ENCODE assay signal across 13 cellular contexts in genomic region chr2:45275235-45275805, GRCh38.
DNase-seq lines count a peak whose midpoint lies in the region; ATAC-seq, FAIRE-seq and TF ChIP-seq lines count a peak whose summit lies in the region.
"Had no signal": no experiment of that assay in that cellular context is flagged by ENCODE, and none has a peak within 500 bp of the region (broad histone marks: within the 10 kb centered on the region; RNA-seq: fewer than 3 reads in every experiment).

No MANE protein-coding gene starts in this region.

- peaks cover 85% of the 10 kb centered on the region for H3K4me1 ChIP-seq in HepG2 (ENCODE audit: insufficient read depth, low read length)

- CTCF ChIA-PET in HepG2 (lab: Yijun Ruan, JAX; ENCODE audit: low intra/inter-chr PET ratio, low total read pairs): no interaction called here

- TF ChIP-seq RAD21 in HepG2 (CRISPR knock-in tag; IDR thresholded peaks at IDR 0.05): no peak

- no peaks in the 10 kb centered on the region; a peak in 2 of 5 replicates for H3K27me3 ChIP-seq in HepG2 (ENCODE audit: control insufficient read depth in 1 of 2, insufficient read depth in 2 of 2, low read length in 2 of 2)

- in situ Hi-C loops in astrocyte of the spinal cord (cut with HindIII; ENCODE audit: low sequenced_read_pairs): no loop called here
- in situ Hi-C loops in HepG2 (cut with HindIII; ENCODE audit: extremely low pct_ligation_motif_present, low pct_unique_long_range_greater_than_20kb): no loop called here

- H3K36me3 ChIP-seq in HepG2 (replicated peaks in 1 of 2; ENCODE audit: control insufficient read depth in 1 of 2, insufficient read depth in 2 of 2, low read length in 2 of 2): no peaks in the 10 kb centered on the region

- DNase-seq in A172 (ENCODE audit: low spot score) (peak; percentile 80), HPDE6-E6E7 (ENCODE audit: extremely low spot score) (peak; percentile 31), astrocyte of the spinal cord (ENCODE audit: low read depth, low spot score) (peak; percentile 52), HepG2 (ENCODE audit: low spot score) (peak; percentile 82), NCI-H2081 treated with DMSO at 0.1 percent for 48 hours (lab: John Stamatoyannopoulos, UW) (no peak), Right ventricle myocardium superior (no peak), T1000 (lab: John Stamatoyannopoulos, UW) (no peak)
- no peak for DNase-seq in stimulated activated CD4-positive, alpha-beta T cell treated with anti-CD3 and anti-CD28 coated beads, Interleukin-15, amount 100 ng/mL, for 24 hours
- DNase-seq: activated CD8-positive, alpha-beta memory T cell treated with anti-CD3 and anti-CD28 coated beads, Interleukin-2, amount 50 U/mL, for 48 hours; AML-193; foreskin melanocyte; Karpas-422; midbrain had no signal

- TF ChIP-seq EP300 in HepG2 (IDR thresholded peaks at IDR 0.05; ENCODE audit: low read depth in 2 of 2, low read length in 2 of 2) (no peak), HepG2 (CRISPR knock-in tag; IDR thresholded peaks at IDR 0.05; ENCODE audit: borderline replicate concordance) (no peak)

- FAIRE-seq in HepG2 (lab: Jason Lieb, UNC): peak; percentile 8

- no peak overlapping the region for H3K27ac ChIP-seq in HepG2 (ENCODE audit: extremely low read length, insufficient read depth, low read length)

- peak overlapping the region; percentile 73 for H3K4me2 ChIP-seq in HepG2 (ENCODE audit: low read depth, low read length)

- no peak overlapping the region for H2AFZ ChIP-seq in HepG2 (ENCODE audit: low read length)

- no peaks in the 10 kb centered on the region for H3K9me3 ChIP-seq in HepG2 (ENCODE audit: low read length)

- WGBS in HepG2 (ENCODE audit: low lambda C conversion rate): 18% methylated on average over 4 of the region's 4 CpGs

- ATAC-seq in HepG2 (peak; percentile 62), Right ventricle myocardium superior (ENCODE audit: poor library complexity) (no peak)

- intact Hi-C loops in HepG2 (cut with micrococcal nuclease; ENCODE audit: unreplicated experiment): loop anchor here (2.0 kb wide), 1 partner anchor 19 kb away; no protein-coding TSS in a partner anchor
- intact Hi-C loops in Right ventricle myocardium superior (cut with DNase I): no loop called here

- H3K9ac ChIP-seq in HepG2 (ENCODE audit: insufficient read depth, low read depth, low read length): no peak overlapping the region

- no TSS peak for BruUV-seq in HepG2 (replicated peaks; lab: Mats Ljungman, UMichigan)

- no peak overlapping the region for H3K4me3 ChIP-seq in astrocyte of the spinal cord (ENCODE audit: low read depth, low read length)
- peak overlapping the region in 1 of 3 experiments; percentile 12; a peak in 1 of 6 replicates for H3K4me3 ChIP-seq in HepG2 (replicated peaks in 1 of 3; ENCODE audit: insufficient read depth in 1 of 3, low read depth in 2 of 3, low read length in 3 of 3)

- TF ChIP-seq CTCF in astrocyte of the spinal cord (IDR thresholded peaks at IDR 0.05; ENCODE audit: low read depth, low read length) (no peak), HepG2 (CRISPR knock-in tag; IDR thresholded peaks at IDR 0.05) (no peak)

- POLR2A ChIA-PET in HepG2 (lab: Yijun Ruan, JAX): interaction anchor here (2.2 to 5.5 kb wide), 4 partner anchors 13 to 55 kb away, joined by 13 to 85 read pairs (median 18); no protein-coding TSS in a partner anchor

- no peaks in the 10 kb centered on the region for H4K20me1 ChIP-seq in HepG2 (ENCODE audit: insufficient read depth, low read length)

- H3K79me2 ChIP-seq in HepG2 (ENCODE audit: insufficient read depth, low read length): no peaks in the 10 kb centered on the region

- no peak for TF ChIP-seq POLR2A in HepG2 (IDR thresholded peaks at IDR 0.05; ENCODE audit: insufficient read depth in 1 of 2, low read depth in 2 of 2, low read length in 2 of 2)

TF ChIP-seq in HepG2, 621 proteins besides CTCF, POLR2A, EP300 and RAD21 (continues in another document):
- peak; percentile 97 for TF ChIP-seq JUN (CRISPR knock-in tag; IDR thresholded peaks at IDR 0.05)
- no peak for TF ChIP-seq THAP11 (CRISPR knock-in tag; IDR thresholded peaks at IDR 0.05)
- peak; percentile 91 for TF ChIP-seq ATF3 (CRISPR knock-in tag; IDR thresholded peaks at IDR 0.05)
- TF ChIP-seq FOXP4 (CRISPR knock-in tag; IDR thresholded peaks at IDR 0.05): 0 out of 2 replicates have a peak, but pooled peaks have one; percentile 26
- TF ChIP-seq ZNF264 (CRISPR knock-in tag; IDR thresholded peaks at IDR 0.05): 0 out of 2 replicates have a peak, but pooled peaks have one; percentile 44
- TF ChIP-seq ZNF589 (CRISPR knock-in tag; conservative IDR thresholded peaks at IDR 0.05): no peak
- no peak for TF ChIP-seq ZNF280D (CRISPR knock-in tag; IDR thresholded peaks at IDR 0.05)
- TF ChIP-seq, protein P1, sequence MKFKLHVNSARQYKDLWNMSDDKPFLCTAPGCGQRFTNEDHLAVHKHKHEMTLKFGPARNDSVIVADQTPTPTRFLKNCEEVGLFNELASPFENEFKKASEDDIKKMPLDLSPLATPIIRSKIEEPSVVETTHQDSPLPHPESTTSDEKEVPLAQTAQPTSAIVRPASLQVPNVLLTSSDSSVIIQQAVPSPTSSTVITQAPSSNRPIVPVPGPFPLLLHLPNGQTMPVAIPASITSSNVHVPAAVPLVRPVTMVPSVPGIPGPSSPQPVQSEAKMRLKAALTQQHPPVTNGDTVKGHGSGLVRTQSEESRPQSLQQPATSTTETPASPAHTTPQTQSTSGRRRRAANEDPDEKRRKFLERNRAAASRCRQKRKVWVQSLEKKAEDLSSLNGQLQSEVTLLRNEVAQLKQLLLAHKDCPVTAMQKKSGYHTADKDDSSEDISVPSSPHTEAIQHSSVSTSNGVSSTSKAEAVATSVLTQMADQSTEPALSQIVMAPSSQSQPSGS (CRISPR knock-in tag; IDR thresholded peaks at IDR 0.05): peak; percentile 92
- peak; percentile 87 for TF ChIP-seq FOSL2 (CRISPR knock-in tag; IDR thresholded peaks at IDR 0.05)
- TF ChIP-seq ATF7 (IDR thresholded peaks at IDR 0.05): peak; percentile 73
- peak; percentile 92; the same call in 1 of the 2 replicates for TF ChIP-seq ATF7 (CRISPR knock-in tag; IDR thresholded peaks at IDR 0.05)
- 0 out of 2 replicates have a peak, but pooled peaks have one; percentile 26 for TF ChIP-seq ZNF468 (CRISPR knock-in tag; IDR thresholded peaks at IDR 0.05)
- TF ChIP-seq LCORL (IDR thresholded peaks at IDR 0.05): no peak
- TF ChIP-seq LCORL (CRISPR knock-in tag; IDR thresholded peaks at IDR 0.05): 0 out of 2 replicates have a peak, but pooled peaks have one; percentile 20
- 0 out of 2 replicates have a peak, but pooled peaks have one; percentile 0 for TF ChIP-seq KMT2B (CRISPR knock-in tag; IDR thresholded peaks at IDR 0.05)

Comparison
In these comparisons a context has a peak if more than half of its experiments do, and no peak if none do; other contexts are left out.
1. DNase-seq: peak in A172 (single experiment), HPDE6-E6E7 (single experiment), astrocyte of the spinal cord (single experiment) and HepG2 (single experiment); none in NCI-H2081 treated with DMSO at 0.1 percent for 48 hours (single experiment), stimulated activated CD4-positive, alpha-beta T cell treated with anti-CD3 and anti-CD28 coated beads, Interleukin-15, amount 100 ng/mL, for 24 hours (single experiment), Right ventricle myocardium superior (single experiment) and T1000 (single experiment).